Comparison of ENCODE assay signal across 8 cellular contexts in the genomic region with DNA sequence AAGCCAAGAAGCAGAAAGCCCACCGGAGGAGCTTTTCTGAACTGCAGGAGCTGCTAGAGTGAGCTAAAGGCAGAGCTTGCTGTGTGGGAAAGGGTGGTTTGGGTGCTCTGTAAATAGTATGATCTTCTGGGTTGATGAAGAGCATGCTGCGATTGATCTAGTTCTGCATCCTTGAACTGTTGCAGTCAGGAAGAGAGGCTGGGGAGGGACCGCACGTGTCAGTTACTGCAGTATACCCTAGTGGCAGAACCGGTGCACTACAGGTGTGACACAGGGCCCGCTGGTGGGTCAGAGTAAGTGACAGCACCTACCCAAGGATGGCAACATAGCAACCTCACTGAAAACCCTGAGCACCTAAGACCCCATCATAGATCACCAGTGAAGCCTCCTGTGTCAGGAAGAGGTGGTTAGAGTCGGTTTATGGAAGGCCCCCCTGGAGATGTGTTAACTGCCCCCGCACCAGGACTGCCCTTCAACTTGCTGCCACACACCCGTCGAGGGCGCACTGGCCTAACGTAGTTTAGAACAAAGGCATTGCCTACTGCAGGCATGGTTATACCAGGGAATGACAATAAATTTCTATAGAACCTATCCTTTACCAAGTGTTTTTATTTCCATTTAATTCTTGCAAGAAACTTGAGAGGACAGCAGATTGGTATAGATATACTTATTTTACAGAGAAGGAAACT.
DNase-seq lines count a peak whose midpoint lies in the region; ATAC-seq and TF ChIP-seq lines count a peak whose summit lies in the region.

No MANE protein-coding gene starts in this region.

- H3K27me3 ChIP-seq in BE2C, result no peaks in the 10 kb centered on the region

- H3K9me3 ChIP-seq in BE2C, result no peaks in the 10 kb centered on the region

- TF ChIP-seq POLR2A in erythroblast (IDR thresholded peaks at IDR 0.05; ENCODE audit: low read length), result no peak

- DNase-seq in BE2C (peak; percentile 59), erythroblast (lab: John Stamatoyannopoulos, UW) (peak; percentile 34 to 45), pons (ENCODE audit: low spot score) (no peak), NCI-H2107 (lab: John Stamatoyannopoulos, UW) (no peak)
- DNase-seq in activated CD4-positive, alpha-beta T cell treated with anti-CD3 and anti-CD28 coated beads for 48 hours, result peak; percentile 82
- peak; percentile 69 for DNase-seq in stimulated activated CD4-positive, alpha-beta T cell treated with anti-CD3 and anti-CD28 coated beads, Interleukin-1b, Interleukin-23, amount 100 ng/mL, for 48 hours

- peak; percentile 78 for ATAC-seq in GM19372 (IDR thresholded peaks at IDR 0.05; ENCODE audit: low read depth, unreplicated experiment)

- TF ChIP-seq RAD21 in Ishikawa (IDR thresholded peaks at IDR 0.05; ENCODE audit: low read depth), result peak; percentile 22; the same call in 1 of the 2 replicates

- no peaks in the 10 kb centered on the region for H3K36me3 ChIP-seq in BE2C

- H3K4me3 ChIP-seq in BE2C (ENCODE audit: low read depth, low read length), result no peak overlapping the region

- peak; percentile 52 for TF ChIP-seq CTCF in BE2C (IDR thresholded peaks at IDR 0.05; ENCODE audit: low read depth, low read length)

- no peak for TF ChIP-seq EP300 in Ishikawa (IDR thresholded peaks at IDR 0.05; ENCODE audit: borderline replicate concordance)

- no peaks in the 10 kb centered on the region for H3K4me1 ChIP-seq in BE2C

TF ChIP-seq in Ishikawa, 13 proteins besides CTCF, POLR2A, EP300 and RAD21:
- no peak for TF ChIP-seq NFIC (IDR thresholded peaks at IDR 0.05)
- TF ChIP-seq TAF1 (IDR thresholded peaks at IDR 0.05; ENCODE audit: low read depth), result no peak
- TF ChIP-seq YY1 (IDR thresholded peaks at IDR 0.05; ENCODE audit: low read depth), result no peak
- TF ChIP-seq TCF12 (IDR thresholded peaks at IDR 0.05; ENCODE audit: low read depth), result no peak
- no peak; the same call in 1 of the 2 replicates for TF ChIP-seq MAX (IDR thresholded peaks at IDR 0.05)
- no peak for TF ChIP-seq FOXM1 (IDR thresholded peaks at IDR 0.05; ENCODE audit: borderline replicate concordance, low read depth)
- TF ChIP-seq ZBTB7A (IDR thresholded peaks at IDR 0.05; ENCODE audit: low read depth), result no peak
- TF ChIP-seq CREB1 (IDR thresholded peaks at IDR 0.05; ENCODE audit: low read depth), result no peak
- no peak for TF ChIP-seq CEBPB (IDR thresholded peaks at IDR 0.05)
- TF ChIP-seq, protein P1, sequence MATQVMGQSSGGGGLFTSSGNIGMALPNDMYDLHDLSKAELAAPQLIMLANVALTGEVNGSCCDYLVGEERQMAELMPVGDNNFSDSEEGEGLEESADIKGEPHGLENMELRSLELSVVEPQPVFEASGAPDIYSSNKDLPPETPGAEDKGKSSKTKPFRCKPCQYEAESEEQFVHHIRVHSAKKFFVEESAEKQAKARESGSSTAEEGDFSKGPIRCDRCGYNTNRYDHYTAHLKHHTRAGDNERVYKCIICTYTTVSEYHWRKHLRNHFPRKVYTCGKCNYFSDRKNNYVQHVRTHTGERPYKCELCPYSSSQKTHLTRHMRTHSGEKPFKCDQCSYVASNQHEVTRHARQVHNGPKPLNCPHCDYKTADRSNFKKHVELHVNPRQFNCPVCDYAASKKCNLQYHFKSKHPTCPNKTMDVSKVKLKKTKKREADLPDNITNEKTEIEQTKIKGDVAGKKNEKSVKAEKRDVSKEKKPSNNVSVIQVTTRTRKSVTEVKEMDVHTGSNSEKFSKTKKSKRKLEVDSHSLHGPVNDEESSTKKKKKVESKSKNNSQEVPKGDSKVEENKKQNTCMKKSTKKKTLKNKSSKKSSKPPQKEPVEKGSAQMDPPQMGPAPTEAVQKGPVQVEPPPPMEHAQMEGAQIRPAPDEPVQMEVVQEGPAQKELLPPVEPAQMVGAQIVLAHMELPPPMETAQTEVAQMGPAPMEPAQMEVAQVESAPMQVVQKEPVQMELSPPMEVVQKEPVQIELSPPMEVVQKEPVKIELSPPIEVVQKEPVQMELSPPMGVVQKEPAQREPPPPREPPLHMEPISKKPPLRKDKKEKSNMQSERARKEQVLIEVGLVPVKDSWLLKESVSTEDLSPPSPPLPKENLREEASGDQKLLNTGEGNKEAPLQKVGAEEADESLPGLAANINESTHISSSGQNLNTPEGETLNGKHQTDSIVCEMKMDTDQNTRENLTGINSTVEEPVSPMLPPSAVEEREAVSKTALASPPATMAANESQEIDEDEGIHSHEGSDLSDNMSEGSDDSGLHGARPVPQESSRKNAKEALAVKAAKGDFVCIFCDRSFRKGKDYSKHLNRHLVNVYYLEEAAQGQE (IDR thresholded peaks at IDR 0.05; ENCODE audit: low read depth), result no peak
- TF ChIP-seq TEAD4 (IDR thresholded peaks at IDR 0.05), result no peak
- TF ChIP-seq USF1 (IDR thresholded peaks at IDR 0.05), result no peak
- TF ChIP-seq EGR1 (IDR thresholded peaks at IDR 0.05), result no peak

Comparison
In these comparisons a context has a peak if more than half of its experiments do, and no peak if none do; other contexts are left out.
1. DNase-seq: peak in BE2C (single experiment), activated CD4-positive, alpha-beta T cell treated with anti-CD3 and anti-CD28 coated beads for 48 hours (single experiment), erythroblast (2 of 2) and stimulated activated CD4-positive, alpha-beta T cell treated with anti-CD3 and anti-CD28 coated beads, Interleukin-1b, Interleukin-23, amount 100 ng/mL, for 48 hours (single experiment); none in pons (single experiment) and NCI-H2107 (single experiment).